Comparison of ENCODE assay signal across 1 cellular context in genomic region chr19:47497073-47497766, GRCh38.
TF ChIP-seq lines count a peak whose summit lies in the region.

No MANE protein-coding gene starts in this region.

TF ChIP-seq in K562, 482 proteins besides CTCF, POLR2A, EP300 and RAD21 (continues in another document):
- TF ChIP-seq, protein P1, sequence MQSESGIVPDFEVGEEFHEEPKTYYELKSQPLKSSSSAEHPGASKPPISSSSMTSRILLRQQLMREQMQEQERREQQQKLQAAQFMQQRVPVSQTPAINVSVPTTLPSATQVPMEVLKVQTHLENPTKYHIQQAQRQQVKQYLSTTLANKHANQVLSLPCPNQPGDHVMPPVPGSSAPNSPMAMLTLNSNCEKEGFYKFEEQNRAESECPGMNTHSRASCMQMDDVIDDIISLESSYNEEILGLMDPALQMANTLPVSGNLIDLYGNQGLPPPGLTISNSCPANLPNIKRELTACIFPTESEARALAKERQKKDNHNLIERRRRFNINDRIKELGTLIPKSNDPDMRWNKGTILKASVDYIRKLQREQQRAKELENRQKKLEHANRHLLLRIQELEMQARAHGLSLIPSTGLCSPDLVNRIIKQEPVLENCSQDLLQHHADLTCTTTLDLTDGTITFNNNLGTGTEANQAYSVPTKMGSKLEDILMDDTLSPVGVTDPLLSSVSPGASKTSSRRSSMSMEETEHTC (IDR thresholded peaks at IDR 0.05) = peak; percentile 89
- TF ChIP-seq ARID1B (IDR thresholded peaks at IDR 0.05) = peak; percentile 93
- TF ChIP-seq, protein P2, sequence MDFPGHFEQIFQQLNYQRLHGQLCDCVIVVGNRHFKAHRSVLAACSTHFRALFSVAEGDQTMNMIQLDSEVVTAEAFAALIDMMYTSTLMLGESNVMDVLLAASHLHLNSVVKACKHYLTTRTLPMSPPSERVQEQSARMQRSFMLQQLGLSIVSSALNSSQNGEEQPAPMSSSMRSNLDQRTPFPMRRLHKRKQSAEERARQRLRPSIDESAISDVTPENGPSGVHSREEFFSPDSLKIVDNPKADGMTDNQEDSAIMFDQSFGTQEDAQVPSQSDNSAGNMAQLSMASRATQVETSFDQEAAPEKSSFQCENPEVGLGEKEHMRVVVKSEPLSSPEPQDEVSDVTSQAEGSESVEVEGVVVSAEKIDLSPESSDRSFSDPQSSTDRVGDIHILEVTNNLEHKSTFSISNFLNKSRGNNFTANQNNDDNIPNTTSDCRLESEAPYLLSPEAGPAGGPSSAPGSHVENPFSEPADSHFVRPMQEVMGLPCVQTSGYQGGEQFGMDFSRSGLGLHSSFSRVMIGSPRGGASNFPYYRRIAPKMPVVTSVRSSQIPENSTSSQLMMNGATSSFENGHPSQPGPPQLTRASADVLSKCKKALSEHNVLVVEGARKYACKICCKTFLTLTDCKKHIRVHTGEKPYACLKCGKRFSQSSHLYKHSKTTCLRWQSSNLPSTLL (IDR thresholded peaks at IDR 0.05) = no peak
- 0 out of 2 replicates have a peak, but pooled peaks have one; percentile 35 for TF ChIP-seq CBFB (CRISPR knock-in tag; IDR thresholded peaks at IDR 0.05)
- no peak for TF ChIP-seq ELF1 (tag; IDR thresholded peaks at IDR 0.05)
- no peak for TF ChIP-seq KLF10 (CRISPR knock-in tag; IDR thresholded peaks at IDR 0.05)
- peak; percentile 51 to 69; a peak in 2 of 4 replicates for TF ChIP-seq FOXK2 (conservative IDR thresholded peaks at IDR 0.05 in 1 of 2, IDR thresholded peaks at IDR 0.05 in 1 of 2; ENCODE audit: low read depth in 2 of 2)
- no peak for TF ChIP-seq SIN3B (IDR thresholded peaks at IDR 0.05; ENCODE audit: low read depth)
- no peak for TF ChIP-seq ZNF444 (CRISPR knock-in tag; IDR thresholded peaks at IDR 0.05)
- no peak for TF ChIP-seq RFX1 (IDR thresholded peaks at IDR 0.05)
- TF ChIP-seq GATA2 (CRISPR knock-in tag; IDR thresholded peaks at IDR 0.05) = peak; percentile 86
- TF ChIP-seq TARDBP (IDR thresholded peaks at IDR 0.05) = 0 out of 2 replicates have a peak, but pooled peaks have one; percentile 52
- no peak for TF ChIP-seq ZFP91 (CRISPR knock-in tag; IDR thresholded peaks at IDR 0.05)
- no peak for TF ChIP-seq SRSF3 (IDR thresholded peaks at IDR 0.05; ENCODE audit: insufficient read depth, low read length)
- TF ChIP-seq CBFA2T2 (conservative IDR thresholded peaks at IDR 0.05) = peak; percentile 93
- TF ChIP-seq JUND (IDR thresholded peaks at IDR 0.05; ENCODE audit: borderline replicate concordance, low read depth, low read length) = 0 out of 2 replicates have a peak, but pooled peaks have one; percentile 33
- peak; percentile 41; the same call in 1 of the 3 replicates for TF ChIP-seq JUND (tag; IDR thresholded peaks at IDR 0.05; ENCODE audit: borderline replicate concordance, low read depth, low read length)
- TF ChIP-seq TAL1 (IDR thresholded peaks at IDR 0.05) = peak; percentile 87
- no peak for TF ChIP-seq KAT7 (CRISPR knock-in tag; IDR thresholded peaks at IDR 0.05; ENCODE audit: borderline replicate concordance)
- TF ChIP-seq ZBTB17 (CRISPR knock-in tag; IDR thresholded peaks at IDR 0.05) = peak; percentile 14; the same call in 1 of the 2 replicates
- TF ChIP-seq ATF1 (CRISPR knock-in tag; IDR thresholded peaks at IDR 0.05) = no peak
- TF ChIP-seq ATF1 (tag; IDR thresholded peaks at IDR 0.05) = peak; percentile 35; the same call in 1 of the 2 replicates
- peak; percentile 76; the same call in 1 of the 2 replicates for TF ChIP-seq MYNN (IDR thresholded peaks at IDR 0.05)
- TF ChIP-seq MYNN (CRISPR knock-in tag; IDR thresholded peaks at IDR 0.05) = no peak
- no peak for TF ChIP-seq ARHGAP35 (IDR thresholded peaks at IDR 0.05; ENCODE audit: partially characterized antibody)
- peak; percentile 71 for TF ChIP-seq DACH1 (IDR thresholded peaks at IDR 0.05; ENCODE audit: partially characterized antibody)
- TF ChIP-seq PCBP2 (IDR thresholded peaks at IDR 0.05; ENCODE audit: low read depth, low read length, poor library complexity, severe bottlenecking) = no peak
- TF ChIP-seq CREM (IDR thresholded peaks at IDR 0.05; ENCODE audit: low read depth) = peak; percentile 62
- TF ChIP-seq POLR2B (IDR thresholded peaks at IDR 0.05; ENCODE audit: low read depth, partially characterized antibody) = no peak
- TF ChIP-seq, protein P3, sequence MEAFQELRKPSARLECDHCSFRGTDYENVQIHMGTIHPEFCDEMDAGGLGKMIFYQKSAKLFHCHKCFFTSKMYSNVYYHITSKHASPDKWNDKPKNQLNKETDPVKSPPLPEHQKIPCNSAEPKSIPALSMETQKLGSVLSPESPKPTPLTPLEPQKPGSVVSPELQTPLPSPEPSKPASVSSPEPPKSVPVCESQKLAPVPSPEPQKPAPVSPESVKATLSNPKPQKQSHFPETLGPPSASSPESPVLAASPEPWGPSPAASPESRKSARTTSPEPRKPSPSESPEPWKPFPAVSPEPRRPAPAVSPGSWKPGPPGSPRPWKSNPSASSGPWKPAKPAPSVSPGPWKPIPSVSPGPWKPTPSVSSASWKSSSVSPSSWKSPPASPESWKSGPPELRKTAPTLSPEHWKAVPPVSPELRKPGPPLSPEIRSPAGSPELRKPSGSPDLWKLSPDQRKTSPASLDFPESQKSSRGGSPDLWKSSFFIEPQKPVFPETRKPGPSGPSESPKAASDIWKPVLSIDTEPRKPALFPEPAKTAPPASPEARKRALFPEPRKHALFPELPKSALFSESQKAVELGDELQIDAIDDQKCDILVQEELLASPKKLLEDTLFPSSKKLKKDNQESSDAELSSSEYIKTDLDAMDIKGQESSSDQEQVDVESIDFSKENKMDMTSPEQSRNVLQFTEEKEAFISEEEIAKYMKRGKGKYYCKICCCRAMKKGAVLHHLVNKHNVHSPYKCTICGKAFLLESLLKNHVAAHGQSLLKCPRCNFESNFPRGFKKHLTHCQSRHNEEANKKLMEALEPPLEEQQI (IDR thresholded peaks at IDR 0.05) = no peak
- 0 out of 2 replicates have a peak, but pooled peaks have one; percentile 19 for TF ChIP-seq SOX6 (IDR thresholded peaks at IDR 0.05)
- peak; percentile 87 for TF ChIP-seq NCOR1 (IDR thresholded peaks at IDR 0.05)
- TF ChIP-seq MEIS2 (IDR thresholded peaks at IDR 0.05; ENCODE audit: partially characterized antibody) = peak; percentile 46
- no peak for TF ChIP-seq SUPT5H (IDR thresholded peaks at IDR 0.05)
- 0 out of 2 replicates have a peak, but pooled peaks have one; percentile 66 for TF ChIP-seq MTA3 (IDR thresholded peaks at IDR 0.05; ENCODE audit: borderline replicate concordance)
- TF ChIP-seq ATF7 (IDR thresholded peaks at IDR 0.05) = no peak; the same call in 1 of the 2 replicates
- TF ChIP-seq, protein P4, sequence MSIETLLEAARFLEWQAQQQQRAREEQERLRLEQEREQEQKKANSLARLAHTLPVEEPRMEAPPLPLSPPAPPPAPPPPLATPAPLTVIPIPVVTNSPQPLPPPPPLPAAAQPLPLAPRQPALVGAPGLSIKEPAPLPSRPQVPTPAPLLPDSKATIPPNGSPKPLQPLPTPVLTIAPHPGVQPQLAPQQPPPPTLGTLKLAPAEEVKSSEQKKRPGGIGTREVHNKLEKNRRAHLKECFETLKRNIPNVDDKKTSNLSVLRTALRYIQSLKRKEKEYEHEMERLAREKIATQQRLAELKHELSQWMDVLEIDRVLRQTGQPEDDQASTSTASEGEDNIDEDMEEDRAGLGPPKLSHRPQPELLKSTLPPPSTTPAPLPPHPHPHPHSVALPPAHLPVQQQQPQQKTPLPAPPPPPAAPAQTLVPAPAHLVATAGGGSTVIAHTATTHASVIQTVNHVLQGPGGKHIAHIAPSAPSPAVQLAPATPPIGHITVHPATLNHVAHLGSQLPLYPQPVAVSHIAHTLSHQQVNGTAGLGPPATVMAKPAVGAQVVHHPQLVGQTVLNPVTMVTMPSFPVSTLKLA (conservative IDR thresholded peaks at IDR 0.05) = peak in 1 of 2 experiments; percentile 70; a peak in 2 of 4 replicates
- peak; percentile 37; the same call in 1 of the 2 replicates for TF ChIP-seq RNF2 (IDR thresholded peaks at IDR 0.05)
- no peak for TF ChIP-seq CC2D1A (IDR thresholded peaks at IDR 0.05)
- no peak for TF ChIP-seq NUFIP1 (IDR thresholded peaks at IDR 0.05; ENCODE audit: partially characterized antibody)
- no peak for TF ChIP-seq TCF7L2 (IDR thresholded peaks at IDR 0.05; ENCODE audit: low read depth, low read length)
- TF ChIP-seq BACH1 (tag; IDR thresholded peaks at IDR 0.05) = no peak
- peak; percentile 27; the same call in 1 of the 2 replicates for TF ChIP-seq DMBX1 (CRISPR knock-in tag; IDR thresholded peaks at IDR 0.05; ENCODE audit: borderline replicate concordance)
- TF ChIP-seq ZNF780A (CRISPR knock-in tag; IDR thresholded peaks at IDR 0.05) = no peak
- no peak for TF ChIP-seq EHMT2 (IDR thresholded peaks at IDR 0.05)
- TF ChIP-seq DIDO1 (tag; IDR thresholded peaks at IDR 0.05; ENCODE audit: low read depth) = no peak
- no peak for TF ChIP-seq ELK1 (CRISPR knock-in tag; IDR thresholded peaks at IDR 0.05)
- TF ChIP-seq NFE2 (IDR thresholded peaks at IDR 0.05; ENCODE audit: low read depth) = peak; percentile 47
- no peak for TF ChIP-seq ZNF274 (IDR thresholded peaks at IDR 0.05; ENCODE audit: borderline replicate concordance, low read depth, low read length)
- TF ChIP-seq PCBP1 (IDR thresholded peaks at IDR 0.05; ENCODE audit: low read depth, low read length, poor library complexity, severe bottlenecking) = no peak
- TF ChIP-seq TRIM28 (IDR thresholded peaks at IDR 0.05) = no peak
- peak; percentile 46; the same call in 1 of the 2 replicates for TF ChIP-seq ZNF766 (CRISPR knock-in tag; conservative IDR thresholded peaks at IDR 0.05)
- no peak for TF ChIP-seq PTTG1 (tag; IDR thresholded peaks at IDR 0.05; ENCODE audit: low read depth)
- no peak for TF ChIP-seq TGIF2 (CRISPR knock-in tag; IDR thresholded peaks at IDR 0.05)
- no peak for TF ChIP-seq ZNF695 (CRISPR knock-in tag; IDR thresholded peaks at IDR 0.05)
- no peak for TF ChIP-seq PHTF2 (CRISPR knock-in tag; IDR thresholded peaks at IDR 0.05)
- no peak for TF ChIP-seq MEF2D (tag; conservative IDR thresholded peaks at IDR 0.05; ENCODE audit: low read depth)
- no peak for TF ChIP-seq ZEB2 (IDR thresholded peaks at IDR 0.05)
- no peak for TF ChIP-seq ZC3H8 (IDR thresholded peaks at IDR 0.05)
- TF ChIP-seq ZBTB2 (IDR thresholded peaks at IDR 0.05) = no peak; the same call in 1 of the 2 replicates
- no peak for TF ChIP-seq IFI16 (CRISPR knock-in tag; IDR thresholded peaks at IDR 0.05)
- no peak for TF ChIP-seq SMC3 (conservative IDR thresholded peaks at IDR 0.05; ENCODE audit: insufficient read depth, low read depth, low read length)
- peak; percentile 36 for TF ChIP-seq POLR2G (IDR thresholded peaks at IDR 0.05; ENCODE audit: low read depth, low read length)
- TF ChIP-seq CREB3L1 (IDR thresholded peaks at IDR 0.05; ENCODE audit: borderline replicate concordance, low read depth) = peak; percentile 37; the same call in 1 of the 2 replicates
- peak; percentile 21; the same call in 1 of the 2 replicates for TF ChIP-seq FOXM1 (IDR thresholded peaks at IDR 0.05; ENCODE audit: low read depth)
- TF ChIP-seq FOXM1 (CRISPR knock-in tag; IDR thresholded peaks at IDR 0.05; ENCODE audit: low read depth) = no peak
- TF ChIP-seq, protein P5, sequence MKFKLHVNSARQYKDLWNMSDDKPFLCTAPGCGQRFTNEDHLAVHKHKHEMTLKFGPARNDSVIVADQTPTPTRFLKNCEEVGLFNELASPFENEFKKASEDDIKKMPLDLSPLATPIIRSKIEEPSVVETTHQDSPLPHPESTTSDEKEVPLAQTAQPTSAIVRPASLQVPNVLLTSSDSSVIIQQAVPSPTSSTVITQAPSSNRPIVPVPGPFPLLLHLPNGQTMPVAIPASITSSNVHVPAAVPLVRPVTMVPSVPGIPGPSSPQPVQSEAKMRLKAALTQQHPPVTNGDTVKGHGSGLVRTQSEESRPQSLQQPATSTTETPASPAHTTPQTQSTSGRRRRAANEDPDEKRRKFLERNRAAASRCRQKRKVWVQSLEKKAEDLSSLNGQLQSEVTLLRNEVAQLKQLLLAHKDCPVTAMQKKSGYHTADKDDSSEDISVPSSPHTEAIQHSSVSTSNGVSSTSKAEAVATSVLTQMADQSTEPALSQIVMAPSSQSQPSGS (CRISPR knock-in tag; IDR thresholded peaks at IDR 0.05) = no peak
